11 cellular contexts compared by ENCODE assay signal in the genomic region with DNA sequence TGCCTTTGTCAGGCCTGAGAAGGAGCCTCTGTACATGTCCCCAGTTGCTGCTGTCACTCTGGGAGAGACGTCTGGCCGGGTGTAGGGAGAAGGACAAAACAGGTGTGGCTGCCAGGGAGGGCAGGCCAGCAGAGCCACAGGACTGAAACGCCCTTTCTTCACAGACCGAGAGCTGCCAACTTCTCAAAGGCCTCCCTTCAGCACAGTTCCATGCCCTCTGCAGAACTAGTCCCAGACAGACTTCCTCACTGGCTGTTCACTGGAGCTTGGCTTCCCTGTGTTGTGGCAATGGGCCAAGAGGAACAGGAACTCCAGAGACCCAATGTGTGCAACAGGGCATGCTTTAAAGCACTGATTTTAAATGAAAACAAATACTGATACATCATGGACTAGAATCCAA. TPM values are rescaled to one million over a fixed set of nuclear protein-coding genes. Genes with fewer than 3 reads are reported as not detected.
DNase-seq lines count a peak whose midpoint lies in the region; ATAC-seq and TF ChIP-seq lines count a peak whose summit lies in the region.
"Had no signal": no experiment of that assay in that cellular context is flagged by ENCODE, and none has a peak within 500 bp of the region (broad histone marks: within the 10 kb centered on the region; RNA-seq: fewer than 3 reads in every experiment).

No MANE protein-coding gene starts in this region.

- TF ChIP-seq CTCF in OCI-LY1 (IDR thresholded peaks at IDR 0.05; ENCODE audit: low read length): no peak
- no peak for TF ChIP-seq CTCF in fibroblast of pulmonary artery (IDR thresholded peaks at IDR 0.05; ENCODE audit: low read length, missing control alignments)
- no peak for TF ChIP-seq CTCF in parathyroid adenoma (IDR thresholded peaks at IDR 0.05)

- peak overlapping the region; percentile 30; the same call in 1 of the 2 replicates for H3K4me2 ChIP-seq in OCI-LY1 (ENCODE audit: low read length)
- H3K4me2 ChIP-seq in parathyroid adenoma (ENCODE audit: low read length): peak overlapping the region; percentile 10

- in situ Hi-C loops in Caki2 (cut with HindIII; ENCODE audit: low pct_unique_long_range_greater_than_20kb, low sequenced_read_pairs): no loop called here

- ATAC-seq in HG03135 (IDR thresholded peaks at IDR 0.05; ENCODE audit: unreplicated experiment): no peak
- no peak for ATAC-seq in GM21576 (IDR thresholded peaks at IDR 0.05; ENCODE audit: unreplicated experiment)

- H3K4me3 ChIP-seq in OCI-LY1 (ENCODE audit: low read depth, low read length, poor library complexity, severe bottlenecking) (no peak overlapping the region), fibroblast of pulmonary artery (replicated peaks; ENCODE audit: low read depth, low read length) (no peak overlapping the region), parathyroid adenoma (ENCODE audit: low read depth, low read length) (no peak overlapping the region)

- H3K4me1 ChIP-seq in OCI-LY1 (ENCODE audit: insufficient read depth, low read length, severe bottlenecking): peaks cover 82% of the 10 kb centered on the region
- peaks cover 67% of the 10 kb centered on the region for H3K4me1 ChIP-seq in parathyroid adenoma

- peaks cover under 1% of the 10 kb centered on the region; the same call in 1 of the 2 replicates for H3F3A ChIP-seq in OCI-LY1 (ENCODE audit: insufficient read depth, low read length)

- H3K27me3 ChIP-seq in OCI-LY1 (ENCODE audit: insufficient read depth, low read length) (no peaks in the 10 kb centered on the region), parathyroid adenoma (ENCODE audit: control insufficient read depth, insufficient read depth, low read length) (no peaks in the 10 kb centered on the region)

- peak overlapping the region; percentile 93 for H3K27ac ChIP-seq in OCI-LY1 (ENCODE audit: low read depth, low read length, poor library complexity, severe bottlenecking)
- H3K27ac ChIP-seq in parathyroid adenoma: peak overlapping the region; percentile 50

- peaks cover 22% of the 10 kb centered on the region for H3K79me2 ChIP-seq in OCI-LY1 (ENCODE audit: insufficient read depth, low read length)
- H3K79me2 ChIP-seq in parathyroid adenoma: peaks cover 83% of the 10 kb centered on the region

- DNase-seq in Caki2 (ENCODE audit: low read depth) (peak; percentile 56), fibroblast of pulmonary artery (ENCODE audit: low read depth) (peak; percentile 55), GM19238 (ENCODE audit: insufficient read length, low spot score) (no peak), cerebellar cortex (ENCODE audit: low spot score) (no peak)
- DNase-seq: activated naive CD8-positive, alpha-beta T cell treated with anti-CD3 and anti-CD28 coated beads, Interleukin-2, amount 10 ng/mL, durations not matched to agents 7 days and 5 days; NCI-H1048; occipital lobe had no signal

- H3K9ac ChIP-seq in OCI-LY1 (ENCODE audit: low read length): no peak overlapping the region; the same call in 1 of the 2 replicates
- no peak overlapping the region for H3K9ac ChIP-seq in parathyroid adenoma

- no peaks in the 10 kb centered on the region for H3K9me2 ChIP-seq in OCI-LY1 (ENCODE audit: low read depth, low read length)

- no peaks in the 10 kb centered on the region for H3K36me3 ChIP-seq in OCI-LY1 (ENCODE audit: insufficient read depth, low read length)
- H3K36me3 ChIP-seq in parathyroid adenoma (ENCODE audit: control insufficient read depth, insufficient read depth, low read length): no peaks in the 10 kb centered on the region

- H2AFZ ChIP-seq in OCI-LY1 (ENCODE audit: low read length) (no peak overlapping the region), parathyroid adenoma (no peak overlapping the region)

- no peaks in the 10 kb centered on the region for H3K9me3 ChIP-seq in OCI-LY1 (ENCODE audit: low read length)
- H3K9me3 ChIP-seq in parathyroid adenoma (ENCODE audit: control insufficient read depth, low read length): no peaks in the 10 kb centered on the region

- H4K20me1 ChIP-seq in OCI-LY1 (ENCODE audit: insufficient read depth, low read length): no peaks in the 10 kb centered on the region

RNA-seq across cellular contexts. Expression of gene PNMA1, which starts 50.7 kb away (rescaled TPM):
- total RNA-seq in Caki2 (2014; rRNA removed; shearing (Covaris generic); ENCODE audit: low replicate concordance): 41.4 and 45.4 TPM in 2 replicates

Comparison
In these comparisons a context has a peak if more than half of its experiments do, and no peak if none do; other contexts are left out.
1. DNase-seq: peak in Caki2 (single experiment) and fibroblast of pulmonary artery (single experiment); none in GM19238 (single experiment) and cerebellar cortex (single experiment).